Comparison of ENCODE assay signal across 20 cellular contexts in the genomic region with DNA sequence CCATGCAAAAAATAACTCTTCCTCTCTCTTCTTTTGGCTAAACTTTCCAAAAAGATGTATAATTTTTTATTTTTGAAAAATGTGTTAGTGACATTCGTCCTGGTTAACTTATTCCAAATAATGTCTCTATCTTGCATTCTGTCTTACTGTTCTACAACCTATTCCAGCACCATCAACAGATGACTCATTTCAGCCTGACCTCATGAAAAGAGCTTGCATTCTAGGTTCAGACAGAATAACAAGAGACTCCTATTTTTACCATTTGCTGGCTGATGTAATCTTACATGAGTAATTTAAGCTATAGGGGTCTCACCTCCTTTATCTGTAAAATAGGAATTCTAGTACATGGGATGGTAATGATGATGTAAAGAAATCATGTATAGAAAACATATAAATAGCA.
"Had no signal": no experiment of that assay in that cellular context is flagged by ENCODE, and none has a peak within 500 bp of the region (broad histone marks: within the 10 kb centered on the region; RNA-seq: fewer than 3 reads in every experiment).

No MANE protein-coding gene starts in this region.

- FAIRE-seq: endometrium, small intestine had no signal

- H3K9me3 ChIP-seq: breast epithelium, esophagus squamous epithelium, tibial artery had no signal

- H3K27me3 ChIP-seq: breast epithelium, dorsolateral prefrontal cortex, esophagus squamous epithelium, left lung, tibial artery had no signal

- H3K4me1 Mint-ChIP-seq: activated B cell treated with CpG ODN at 0.5 μM for 24 hours; activated CD4-positive, alpha-beta T cell treated with anti-CD3 and anti-CD28 coated beads, Interleukin-2, amount 10 ng/mL, durations not matched to agents 24 days and 14 days; activated naive CD4-positive, alpha-beta T cell treated with anti-CD3 and anti-CD28 coated beads, Interleukin-2, amount 50 U/mL, for 24 hours; activated T-helper 17 cell treated with anti-CD3 and anti-CD28 coated beads, Interleukin-2, amount 50 U/mL, for 72 hours; immature natural killer cell; nephron had no signal

- DNase-seq: activated B cell treated with CpG ODN at 0.5 μM for 24 hours; activated CD4-positive, alpha-beta T cell treated with anti-CD3 and anti-CD28 coated beads, Interleukin-2, amount 10 ng/mL, durations not matched to agents 24 days and 14 days; activated T-cell treated with anti-CD3 and anti-CD28 coated beads for 4 hours; amniotic stem cell; dorsolateral prefrontal cortex; esophagus squamous epithelium; foreskin fibroblast; glutamatergic neuron; immature natural killer cell; left lung; mesenchymal stem cell; retina; small intestine; T-helper 1 cell; tibial artery had no signal

- H3K36me3 Mint-ChIP-seq: activated naive CD4-positive, alpha-beta T cell treated with anti-CD3 and anti-CD28 coated beads, Interleukin-2, amount 50 U/mL, for 24 hours; immature natural killer cell had no signal

- H3K4me1 ChIP-seq: breast epithelium, esophagus squamous epithelium, left lung, tibial artery had no signal

- H3K27ac Mint-ChIP-seq: activated B cell treated with CpG ODN at 0.5 μM for 24 hours; activated CD4-positive, alpha-beta T cell treated with anti-CD3 and anti-CD28 coated beads, Interleukin-2, amount 10 ng/mL, durations not matched to agents 24 days and 14 days; activated naive CD4-positive, alpha-beta T cell treated with anti-CD3 and anti-CD28 coated beads, Interleukin-2, amount 50 U/mL, for 24 hours; activated T-helper 17 cell treated with anti-CD3 and anti-CD28 coated beads, Interleukin-2, amount 50 U/mL, for 72 hours; immature natural killer cell; nephron had no signal

- H3K36me3 ChIP-seq: breast epithelium, esophagus squamous epithelium, left lung, tibial artery had no signal

- H3K9me3 Mint-ChIP-seq: activated CD4-positive, alpha-beta T cell treated with anti-CD3 and anti-CD28 coated beads, Interleukin-2, amount 10 ng/mL, durations not matched to agents 24 days and 14 days; activated T-helper 17 cell treated with anti-CD3 and anti-CD28 coated beads, Interleukin-2, amount 50 U/mL, for 72 hours; nephron had no signal

- H3K27me3 Mint-ChIP-seq: activated B cell treated with CpG ODN at 0.5 μM for 24 hours; activated CD4-positive, alpha-beta T cell treated with anti-CD3 and anti-CD28 coated beads, Interleukin-2, amount 10 ng/mL, durations not matched to agents 24 days and 14 days; activated naive CD4-positive, alpha-beta T cell treated with anti-CD3 and anti-CD28 coated beads, Interleukin-2, amount 50 U/mL, for 24 hours; activated T-helper 17 cell treated with anti-CD3 and anti-CD28 coated beads, Interleukin-2, amount 50 U/mL, for 72 hours had no signal

- H3K27ac ChIP-seq: breast epithelium, esophagus squamous epithelium, left lung, tibial artery had no signal

- H3K4me3 Mint-ChIP-seq: activated B cell treated with CpG ODN at 0.5 μM for 24 hours; activated CD4-positive, alpha-beta T cell treated with anti-CD3 and anti-CD28 coated beads, Interleukin-2, amount 10 ng/mL, durations not matched to agents 24 days and 14 days; activated naive CD4-positive, alpha-beta T cell treated with anti-CD3 and anti-CD28 coated beads, Interleukin-2, amount 50 U/mL, for 24 hours; activated T-helper 17 cell treated with anti-CD3 and anti-CD28 coated beads, Interleukin-2, amount 50 U/mL, for 72 hours; immature natural killer cell; nephron had no signal

- H3K4me3 ChIP-seq: breast epithelium, dorsolateral prefrontal cortex, esophagus squamous epithelium, left lung, tibial artery had no signal

- ATAC-seq: activated T-helper 17 cell treated with anti-CD3 and anti-CD28 coated beads, Interleukin-2, amount 50 U/mL, for 72 hours; left lung had no signal
